Comparison of ENCODE assay signal across 22 cellular contexts in genomic region chr21:32603131-32603530, GRCh38. TPM values are rescaled to one million over a fixed set of nuclear protein-coding genes. Genes with fewer than 3 reads are reported as not detected.
A peak's percentile ranks its signal among the peaks of the same experiment; 100 is the strongest.
DNase-seq lines count a peak whose midpoint lies in the region; ATAC-seq and TF ChIP-seq lines count a peak whose summit lies in the region.
"Had no signal": no experiment of that assay in that cellular context is flagged by ENCODE, and none has a peak within 500 bp of the region (broad histone marks: within the 10 kb centered on the region; RNA-seq: fewer than 3 reads in every experiment).

No MANE protein-coding gene starts in this region.

- H3K27me3 ChIP-seq in H9 (ENCODE audit: insufficient read depth, low read length) (no peaks in the 10 kb centered on the region), iPS-20b (ENCODE audit: insufficient read depth, low read length) (no peaks in the 10 kb centered on the region), neuronal stem cell (ENCODE audit: control insufficient read depth in 3 of 3, insufficient read depth in 3 of 3, low read depth in 1 of 3, low read length in 3 of 3) (no peaks in the 10 kb centered on the region)
- no peaks in the 10 kb centered on the region for H3K27me3 ChIP-seq in effector memory CD4-positive, alpha-beta T cell (replicated peaks; ENCODE audit: control insufficient read depth, insufficient read depth, low read length, poor library complexity, severe bottlenecking)

- DNase-seq in H9 (no peak), NCI-H146 treated with DMSO at 0.1 percent for 48 hours (lab: John Stamatoyannopoulos, UW; ENCODE audit: unreplicated experiment) (peak; percentile 9), WTC11 (ENCODE audit: low spot score) (no peak), hippocampal formation (lab: John Stamatoyannopoulos, UW) (no peak), neuronal stem cell (ENCODE audit: low spot score) (no peak)
- DNase-seq in effector memory CD4-positive, alpha-beta T cell, result no peak
- DNase-seq: CD4-positive, CD25-positive, alpha-beta regulatory T cell; DMS79; NCI-H1092; NCI-H1694; NCI-H2081; NCI-H510A; NCI-H774; NK-92 treated with Interleukin-12 subunit alpha and Interleukin-12 subunit beta, amount 100 ng/mL, for 24 hours; SIG-M5 had no signal

- H3K36me3 ChIP-seq in iPS-20b (ENCODE audit: insufficient read depth, low read depth, low read length) (peaks cover 86% of the 10 kb centered on the region), neuronal stem cell (replicated peaks in 1 of 2; ENCODE audit: control insufficient read depth in 2 of 2, insufficient read depth in 2 of 2, low read length in 2 of 2) (peaks cover 34 to 88% of the 10 kb centered on the region in 2 donors)
- H3K36me3 ChIP-seq in effector memory CD4-positive, alpha-beta T cell (ENCODE audit: control insufficient read depth, insufficient read depth, low read length), result peaks cover 73% of the 10 kb centered on the region

- H3K4me2 ChIP-seq in H9 (ENCODE audit: insufficient read depth, insufficient read length, low read length) (peak overlapping the region; percentile 3), neuronal stem cell (ENCODE audit: insufficient read depth, low read length, poor library complexity, severe bottlenecking) (no peak overlapping the region)

- H3K27me3 Mint-ChIP-seq in H9 (ENCODE audit: low read depth) (no peaks in the 10 kb centered on the region; the same call in 1 of the 2 replicates), WTC11 (ENCODE audit: low read depth) (no peaks in the 10 kb centered on the region; the same call in 1 of the 2 replicates)
- H3K27me3 Mint-ChIP-seq: CD4-positive, CD25-positive, alpha-beta regulatory T cell had no signal

- H3K4me1 ChIP-seq in H9 (ENCODE audit: insufficient read depth, low read length) (peaks cover 25% of the 10 kb centered on the region), iPS-20b (ENCODE audit: insufficient read depth, low read length) (peaks cover 44% of the 10 kb centered on the region), neuronal stem cell (ENCODE audit: control insufficient read depth in 2 of 2, insufficient read depth in 1 of 2, low read depth in 1 of 2, low read length in 2 of 2) (peaks cover 0 to 3% of the 10 kb centered on the region in 2 donors)
- H3K4me1 ChIP-seq in effector memory CD4-positive, alpha-beta T cell (ENCODE audit: control insufficient read depth, insufficient read depth, low read length, poor library complexity, severe bottlenecking), result no peaks in the 10 kb centered on the region

- H3K27ac ChIP-seq in H9 (ENCODE audit: insufficient read length, low read depth, low read length) (no peak overlapping the region), iPS-20b (ENCODE audit: low read length) (no peak overlapping the region), neuronal stem cell (replicated peaks; ENCODE audit: low read length) (no peak overlapping the region)
- H3K27ac ChIP-seq in effector memory CD4-positive, alpha-beta T cell (ENCODE audit: insufficient read depth, low read length, poor library complexity, severe bottlenecking), result no peak overlapping the region

- no peak overlapping the region for H3K14ac ChIP-seq in H9 (ENCODE audit: insufficient read depth, low read length)
- H3K14ac ChIP-seq in neuronal stem cell (ENCODE audit: low read length), result no peak overlapping the region

- no peaks in the 10 kb centered on the region for H3K9me3 Mint-ChIP-seq in H9
- H3K9me3 Mint-ChIP-seq in WTC11, result no peaks in the 10 kb centered on the region
- H3K9me3 Mint-ChIP-seq: CD4-positive, CD25-positive, alpha-beta regulatory T cell had no signal

- H4K8ac ChIP-seq in H9 (replicated peaks; ENCODE audit: insufficient read length, low read depth, low read length) (no peak overlapping the region), neuronal stem cell (ENCODE audit: low read depth, low read length) (no peak overlapping the region)

- no peaks in the 10 kb centered on the region for H3K79me1 ChIP-seq in H9 (ENCODE audit: insufficient read depth, low read depth, low read length, poor library complexity, severe bottlenecking)
- H3K79me1 ChIP-seq in neuronal stem cell (ENCODE audit: low read depth, low read length), result peaks cover 3% of the 10 kb centered on the region

- CTCF ChIA-PET in WTC11 (lab: Charles Lee), result interaction anchor here (3.1 to 8.1 kb wide), 2 partner anchors 41 to 200 kb away, joined by 21 to 141 read pairs; no protein-coding TSS in a partner anchor

- H3K4me3 Mint-ChIP-seq in H9 (peak overlapping the region; percentile 49 to 60), WTC11 (peak overlapping the region; percentile 53)
- H3K4me3 Mint-ChIP-seq: CD4-positive, CD25-positive, alpha-beta regulatory T cell had no signal

- no peak overlapping the region for H3K4ac ChIP-seq in H9 (ENCODE audit: low read depth, low read length)
- H3K4ac ChIP-seq in neuronal stem cell (ENCODE audit: low read length), result no peak overlapping the region

- H3K4me1 Mint-ChIP-seq in H9 (peaks cover 58 to 63% of the 10 kb centered on the region in 2 experiments), WTC11 (peaks cover 70% of the 10 kb centered on the region)

- H3K79me2 ChIP-seq in H9 (ENCODE audit: insufficient read depth, low read length), result no peaks in the 10 kb centered on the region

- H3T11ph ChIP-seq in H9 (ENCODE audit: low read length), result no peak overlapping the region

- H2AK5ac ChIP-seq in H9 (ENCODE audit: insufficient read length, low read length), result no peak overlapping the region
- H2AK5ac ChIP-seq in neuronal stem cell (ENCODE audit: low read depth, low read length), result no peak overlapping the region

- H3K9ac ChIP-seq in H9 (ENCODE audit: extremely low read depth, insufficient read length, low read length) (no peak overlapping the region), iPS-20b (ENCODE audit: low read depth, low read length) (peak overlapping the region; percentile 61; the same call in 1 of the 2 replicates), neuronal stem cell (ENCODE audit: low read depth, low read length, poor library complexity) (no peak overlapping the region)

- H4K20me1 ChIP-seq in H9 (ENCODE audit: control insufficient read depth, insufficient read depth, insufficient read length), result no peaks in the 10 kb centered on the region

- H3K36me3 Mint-ChIP-seq in H9 (ENCODE audit: insufficient read depth in 1 of 3, low read depth in 3 of 3) (peaks cover 59 to 81% (median 70%) of the 10 kb centered on the region in 3 experiments), WTC11 (peaks cover 71% of the 10 kb centered on the region)

- H2BK20ac ChIP-seq in H9 (ENCODE audit: low read depth, low read length, poor library complexity, severe bottlenecking), result no peak overlapping the region

- ATAC-seq in WTC11, result no peak
- no peak for ATAC-seq in GM21515 (IDR thresholded peaks at IDR 0.05; ENCODE audit: unreplicated experiment)
- ATAC-seq: GM12878, HCT116, Panc1, SK-N-SH treated with all-trans-retinoic acid at 6 μM for 48 hours had no signal

- no CpG with 5 or more reads among the region's 8 CpGs for WGBS in H9 (ENCODE audit: extremely low coverage, insufficient read length, low lambda C conversion rate)
- WGBS in neuronal stem cell (ENCODE audit: extremely low coverage in 2 of 2, insufficient read length in 2 of 2, insufficient replicate concordance in 1 of 2), 2 donors, result no CpG with 5 or more reads among the region's 8 CpGs

- no peak overlapping the region for H3K18ac ChIP-seq in H9 (ENCODE audit: insufficient read length, low read depth, low read length)
- H3K18ac ChIP-seq in neuronal stem cell (ENCODE audit: low read length), result no peak overlapping the region

- H2BK12ac ChIP-seq in H9 (ENCODE audit: insufficient read length, low read depth, low read length), result no peak overlapping the region
- H2BK12ac ChIP-seq in neuronal stem cell (ENCODE audit: low read length), result no peak overlapping the region

- no peak overlapping the region for H2AFZ ChIP-seq in H9 (ENCODE audit: low read length)
- H2AFZ ChIP-seq in neuronal stem cell (ENCODE audit: low read length), result no peak overlapping the region

- H3K56ac ChIP-seq in H9 (ENCODE audit: insufficient read length, low read depth, low read length), result no peak overlapping the region

- H2BK5ac ChIP-seq in H9 (ENCODE audit: insufficient read length, low read length) (no peak overlapping the region), neuronal stem cell (ENCODE audit: low read length) (no peak overlapping the region)

- H3K4me3 ChIP-seq in iPS-20b (ENCODE audit: low read length), result peak overlapping the region; percentile 50; the same call in 1 of the 2 replicates
- no peak overlapping the region for H3K4me3 ChIP-seq in effector memory CD4-positive, alpha-beta T cell (ENCODE audit: insufficient read depth, low read depth, low read length, poor library complexity, severe bottlenecking)
- H3K4me3 ChIP-seq in neuronal stem cell (ENCODE audit: low read length in 2 of 2), result no peak overlapping the region
- H3K4me3 ChIP-seq: GM12878 had no signal

- no peaks in the 10 kb centered on the region for H3K23me2 ChIP-seq in H9 (ENCODE audit: insufficient read length, low read depth, low read length, poor library complexity, severe bottlenecking)

- no peak for TF ChIP-seq CTCF in H9 (conservative IDR thresholded peaks at IDR 0.05)
- TF ChIP-seq CTCF in WTC11 (IDR thresholded peaks at IDR 0.05), result no peak

- H3K9me3 ChIP-seq in H9 (ENCODE audit: control insufficient read depth, low read depth, low read length) (no peaks in the 10 kb centered on the region), iPS-20b (ENCODE audit: insufficient read depth, low read depth, low read length) (no peaks in the 10 kb centered on the region), neuronal stem cell (replicated peaks in 1 of 2; ENCODE audit: control insufficient read depth in 2 of 2, insufficient read depth in 1 of 2, low read depth in 1 of 2, low read length in 2 of 2) (no peaks in the 10 kb centered on the region)
- no peaks in the 10 kb centered on the region for H3K9me3 ChIP-seq in effector memory CD4-positive, alpha-beta T cell (ENCODE audit: control insufficient read depth, low read length)

- H4K91ac ChIP-seq in H9 (ENCODE audit: insufficient read length, low read depth, low read length), result no peak overlapping the region
- no peak overlapping the region for H4K91ac ChIP-seq in neuronal stem cell (ENCODE audit: low read depth, low read length, poor library complexity)

- H3K23ac ChIP-seq in H9 (ENCODE audit: insufficient read length, low read depth, low read length) (no peak overlapping the region), neuronal stem cell (ENCODE audit: low read depth, low read length, poor library complexity) (no peak overlapping the region)

- no peak overlapping the region for H4K5ac ChIP-seq in H9 (ENCODE audit: insufficient read length, low read depth, low read length)

- H3K27ac Mint-ChIP-seq in H9, result peak overlapping the region; percentile 36 to 88 (median 71); a peak in 4 of 7 replicates
- H3K27ac Mint-ChIP-seq in WTC11, result peak overlapping the region; percentile 95
- H3K27ac Mint-ChIP-seq: CD4-positive, CD25-positive, alpha-beta regulatory T cell had no signal

- H2BK120ac ChIP-seq in H9 (ENCODE audit: low read depth, low read length, poor library complexity, severe bottlenecking) (no peak overlapping the region), neuronal stem cell (ENCODE audit: low read depth, low read length) (no peak overlapping the region)

- H2BK15ac ChIP-seq in H9 (ENCODE audit: low read depth, low read length) (no peak overlapping the region), neuronal stem cell (ENCODE audit: low read length) (no peak overlapping the region)

- POLR2A ChIA-PET in WTC11 (lab: Charles Lee), result no interaction called here

RNA-seq across cellular contexts. Expression of gene CFAP298, which starts 9.0 kb away (rescaled TPM):
- total RNA-seq in H9 (2021) (78.9 and 81.8 TPM in 2 replicates), WTC11 (2021) (80.3 to 98.1 TPM (median 85.1 TPM) in 3 replicates)
- polyA plus RNA-seq in neuronal stem cell (2013, experiment 1 of 2), result 70.4 TPM
- 72.3 TPM for polyA plus RNA-seq in neuronal stem cell (2013, experiment 2 of 2)

RNA-seq across cellular contexts. Expression of gene TCP10L, which starts 17.8 kb away (rescaled TPM):
- total RNA-seq in H9 (2021) (3.4 and 5.1 TPM in 2 replicates), WTC11 (2021) (1.2 to 1.6 TPM (median 1.4 TPM) in 3 replicates)
- polyA plus RNA-seq in neuronal stem cell (2013, experiment 1 of 2), result 2.7 TPM
- polyA plus RNA-seq in neuronal stem cell (2013, experiment 2 of 2), result 2.6 TPM
- polyA plus RNA-seq: BJ had no signal
